ENCODE assay signal across 35 cellular contexts in the genomic region with DNA sequence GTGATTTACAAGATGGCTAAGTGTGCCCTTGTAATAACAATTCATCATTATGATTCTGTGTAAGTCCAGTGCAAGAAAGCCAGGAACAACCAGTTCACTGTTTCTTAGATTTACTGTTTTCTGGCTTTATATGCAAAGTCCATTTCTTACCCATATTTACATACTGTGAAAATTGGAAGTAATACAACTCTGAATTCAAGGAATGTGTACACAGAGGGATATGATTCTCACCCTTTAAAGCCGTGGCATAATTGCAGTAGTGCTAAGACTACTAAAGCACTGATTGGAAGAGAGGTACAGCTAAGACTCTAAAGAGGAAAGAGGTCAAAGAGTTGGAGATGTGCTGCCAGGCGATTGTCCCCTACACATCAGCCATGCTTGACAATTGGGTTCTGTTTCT. TPM values are rescaled to one million over a fixed set of nuclear protein-coding genes. Genes with fewer than 3 reads are reported as not detected.
"Had no signal": no experiment of that assay in that cellular context is flagged by ENCODE, and none has a peak within 500 bp of the region (broad histone marks: within the 10 kb centered on the region; RNA-seq: fewer than 3 reads in every experiment).

No MANE protein-coding gene starts in this region.

- H3K27me3 Mint-ChIP-seq: activated CD4-positive, alpha-beta T cell treated with anti-CD3 and anti-CD28 coated beads, Interleukin-2, amount 10 ng/mL, durations not matched to agents 7 days and 5 days had no signal

- ATAC-seq: activated CD4-positive, alpha-beta T cell treated with anti-CD3 and anti-CD28 coated beads for 36 hours; activated CD4-positive, CD25-positive, alpha-beta regulatory T cell treated with anti-CD3 and anti-CD28 coated beads, Interleukin-2, amount 50 U/mL, for 24 hours; activated naive CD4-positive, alpha-beta T cell treated with anti-CD3 and anti-CD28 coated beads, Interleukin-2, amount 50 U/mL, for 72 hours; activated T-cell treated with anti-CD3 and anti-CD28 coated beads, Interleukin-2, amount 50 U/mL, for 4 hours; body of pancreas had no signal

- H3K4me1 Mint-ChIP-seq: activated CD4-positive, alpha-beta T cell treated with anti-CD3 and anti-CD28 coated beads for 36 hours; activated CD4-positive, alpha-beta T cell treated with anti-CD3 and anti-CD28 coated beads, Interleukin-2, amount 10 ng/mL, durations not matched to agents 7 days and 5 days had no signal

- H3K4me1 ChIP-seq: adrenal gland, body of pancreas, breast epithelium had no signal

- H3K36me3 ChIP-seq: adrenal gland, breast epithelium, MG63 had no signal

- H3K9me3 Mint-ChIP-seq: activated CD4-positive, alpha-beta T cell treated with anti-CD3 and anti-CD28 coated beads, Interleukin-2, amount 10 ng/mL, durations not matched to agents 7 days and 5 days; activated naive CD4-positive, alpha-beta T cell treated with anti-CD3 and anti-CD28 coated beads for 36 hours; activated naive CD4-positive, alpha-beta T cell treated with anti-CD3 and anti-CD28 coated beads, Interleukin-2, amount 50 U/mL, for 72 hours; activated T-cell treated with anti-CD3 and anti-CD28 coated beads, Interleukin-2, amount 50 U/mL, for 4 hours; activated T-helper 1 cell treated with anti-CD3 and anti-CD28 coated beads, Interleukin-12 subunit alpha, Interleukin-12 subunit beta, Interleukin-2, Interleukin-4 antibody, amounts not matched to agents 30 ng/mL and 10 ng/mL and 1 ng/mL, durations not matched to agents 14 hours and 24 hours and 36 hours had no signal

- H3K27me3 ChIP-seq: adrenal gland, body of pancreas, breast epithelium, MG63 had no signal

- H3K9me3 ChIP-seq: adrenal gland, body of pancreas, breast epithelium, MG63 had no signal

- H3K36me3 Mint-ChIP-seq: activated naive CD4-positive, alpha-beta T cell treated with anti-CD3 and anti-CD28 coated beads, Interleukin-2, amount 50 U/mL, for 72 hours had no signal

- DNase-seq: activated CD4-positive, alpha-beta T cell treated with anti-CD3 and anti-CD28 coated beads for 36 hours; activated CD4-positive, alpha-beta T cell treated with anti-CD3 and anti-CD28 coated beads, Interleukin-2, amount 10 ng/mL, durations not matched to agents 7 days and 5 days; activated CD4-positive, alpha-beta T cell treated with anti-CD3 and anti-CD28 coated beads, Interleukin-2, amount 50 U/mL, for 48 hours; activated CD8-positive, alpha-beta memory T cell treated with anti-CD3 and anti-CD28 coated beads, Interleukin-2, amount 50 U/mL, for 4 hours; activated gamma-delta T cell treated with Interleukin-2 at 50 U/mL for 16 hours; activated naive CD4-positive, alpha-beta T cell treated with anti-CD3 and anti-CD28 coated beads for 36 hours; activated T-cell treated with anti-CD3 and anti-CD28 coated beads for 4 hours; activated T-cell treated with anti-CD3 and anti-CD28 coated beads, Interleukin-2, amount 50 U/mL, for 4 hours; adrenal gland; body of pancreas; Kasumi-1; KG1; MG63; NCI-H1048; NCI-H1436 treated with DMSO at 0.1 percent for 48 hours; NCI-H187; NCI-H2029 treated with DMSO at 0.1 percent for 48 hours; NCI-H2107; NCI-H2171; NCI-H2227 treated with DMSO at 0.1 percent for 48 hours; NCI-H446; NCI-H510A treated with DMSO at 0.1 percent for 48 hours; NCI-H526 treated with DMSO at 0.1 percent for 48 hours; NK-92 treated with Interleukin-12 subunit alpha and Interleukin-12 subunit beta, amount 100 ng/mL, for 24 hours; Right ventricle myocardium superior; SW 1271; T-helper 1 cell; T-helper 2 cell; T-helper 9 cell had no signal

- H3K4me3 ChIP-seq: adrenal gland, body of pancreas, breast epithelium, MG63 had no signal

- H3K27ac Mint-ChIP-seq: activated CD4-positive, alpha-beta T cell treated with anti-CD3 and anti-CD28 coated beads for 36 hours; activated CD4-positive, alpha-beta T cell treated with anti-CD3 and anti-CD28 coated beads, Interleukin-2, amount 10 ng/mL, durations not matched to agents 7 days and 5 days; activated naive CD4-positive, alpha-beta T cell treated with anti-CD3 and anti-CD28 coated beads for 36 hours; activated naive CD4-positive, alpha-beta T cell treated with anti-CD3 and anti-CD28 coated beads, Interleukin-2, amount 50 U/mL, for 72 hours; activated T-helper 1 cell treated with anti-CD3 and anti-CD28 coated beads, Interleukin-12 subunit alpha, Interleukin-12 subunit beta, Interleukin-2, Interleukin-4 antibody, amounts not matched to agents 30 ng/mL and 10 ng/mL and 1 ng/mL, durations not matched to agents 14 hours and 24 hours and 36 hours had no signal

- H3K27ac ChIP-seq: adrenal gland, body of pancreas, breast epithelium, VCaP had no signal

- H3K4me3 Mint-ChIP-seq: activated CD4-positive, alpha-beta T cell treated with anti-CD3 and anti-CD28 coated beads for 36 hours; activated CD4-positive, alpha-beta T cell treated with anti-CD3 and anti-CD28 coated beads, Interleukin-2, amount 10 ng/mL, durations not matched to agents 7 days and 5 days; activated naive CD4-positive, alpha-beta T cell treated with anti-CD3 and anti-CD28 coated beads for 36 hours; activated T-cell treated with anti-CD3 and anti-CD28 coated beads, Interleukin-2, amount 50 U/mL, for 4 hours; activated T-helper 1 cell treated with anti-CD3 and anti-CD28 coated beads, Interleukin-12 subunit alpha, Interleukin-12 subunit beta, Interleukin-2, Interleukin-4 antibody, amounts not matched to agents 30 ng/mL and 10 ng/mL and 1 ng/mL, durations not matched to agents 14 hours and 24 hours and 36 hours had no signal

RNA-seq across cellular contexts. Expression of a gene that starts 8.9 kb away (rescaled TPM):
- total RNA-seq: activated CD4-positive, alpha-beta T cell treated with anti-CD3 and anti-CD28 coated beads, Interleukin-2, amount 10 ng/mL, durations not matched to agents 7 days and 5 days; activated naive CD4-positive, alpha-beta T cell treated with anti-CD3 and anti-CD28 coated beads for 36 hours; activated naive CD4-positive, alpha-beta T cell treated with anti-CD3 and anti-CD28 coated beads, Interleukin-2, amount 50 U/mL, for 72 hours; activated T-cell treated with anti-CD3 and anti-CD28 coated beads, Interleukin-2, amount 50 U/mL, for 4 hours; activated T-helper 1 cell treated with anti-CD3 and anti-CD28 coated beads, Interleukin-12 subunit alpha, Interleukin-12 subunit beta, Interleukin-2, Interleukin-4 antibody, amounts not matched to agents 30 ng/mL and 10 ng/mL and 1 ng/mL, durations not matched to agents 14 hours and 24 hours and 36 hours; OCI-LY7 had no signal

RNA-seq across cellular contexts. Expression of a gene that starts 52.5 kb away (rescaled TPM):
- total RNA-seq: activated naive CD4-positive, alpha-beta T cell treated with anti-CD3 and anti-CD28 coated beads for 36 hours; OCI-LY7 had no signal
